ENCODE assay signal across 1 cellular context in the genomic region with DNA sequence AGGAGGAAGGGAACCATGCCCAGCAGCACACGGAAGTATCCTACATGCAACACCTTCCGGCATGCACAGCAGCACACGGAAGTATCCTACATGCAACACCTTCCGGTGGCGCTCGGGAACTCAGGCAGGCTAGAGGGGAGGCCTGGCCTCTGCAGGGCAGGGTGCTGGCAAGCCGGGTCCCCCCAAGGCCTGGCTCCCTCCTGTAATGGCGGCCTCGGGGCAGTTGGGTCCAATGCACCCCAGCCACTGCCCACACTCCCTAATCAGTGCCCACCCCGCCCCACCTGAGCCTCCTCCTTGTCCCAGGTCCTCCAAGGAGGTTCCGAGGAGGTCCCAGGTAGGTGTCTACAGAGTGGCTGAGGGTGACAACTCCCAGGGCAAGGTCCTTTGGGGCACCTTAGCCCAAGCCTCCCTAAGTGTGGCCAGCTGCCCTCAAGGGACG.
TF ChIP-seq lines count a peak whose summit lies in the region.

No MANE protein-coding gene starts in this region.

TF ChIP-seq in HepG2, 621 proteins besides CTCF, POLR2A, EP300 and RAD21:
- TF ChIP-seq, protein P1, sequence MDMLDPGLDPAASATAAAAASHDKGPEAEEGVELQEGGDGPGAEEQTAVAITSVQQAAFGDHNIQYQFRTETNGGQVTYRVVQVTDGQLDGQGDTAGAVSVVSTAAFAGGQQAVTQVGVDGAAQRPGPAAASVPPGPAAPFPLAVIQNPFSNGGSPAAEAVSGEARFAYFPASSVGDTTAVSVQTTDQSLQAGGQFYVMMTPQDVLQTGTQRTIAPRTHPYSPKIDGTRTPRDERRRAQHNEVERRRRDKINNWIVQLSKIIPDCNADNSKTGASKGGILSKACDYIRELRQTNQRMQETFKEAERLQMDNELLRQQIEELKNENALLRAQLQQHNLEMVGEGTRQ (IDR thresholded peaks at IDR 0.05; ENCODE audit: low read depth, low read length) = no peak
- TF ChIP-seq, protein P1 (CRISPR knock-in tag; IDR thresholded peaks at IDR 0.05; ENCODE audit: borderline replicate concordance) = no peak
- no peak for TF ChIP-seq CC2D1A (CRISPR knock-in tag; IDR thresholded peaks at IDR 0.05)
- TF ChIP-seq SOX6 (IDR thresholded peaks at IDR 0.05) = no peak
- TF ChIP-seq SOX6 (CRISPR knock-in tag; IDR thresholded peaks at IDR 0.05) = no peak
- no peak for TF ChIP-seq ZNF468 (CRISPR knock-in tag; IDR thresholded peaks at IDR 0.05)
- TF ChIP-seq, protein P2, sequence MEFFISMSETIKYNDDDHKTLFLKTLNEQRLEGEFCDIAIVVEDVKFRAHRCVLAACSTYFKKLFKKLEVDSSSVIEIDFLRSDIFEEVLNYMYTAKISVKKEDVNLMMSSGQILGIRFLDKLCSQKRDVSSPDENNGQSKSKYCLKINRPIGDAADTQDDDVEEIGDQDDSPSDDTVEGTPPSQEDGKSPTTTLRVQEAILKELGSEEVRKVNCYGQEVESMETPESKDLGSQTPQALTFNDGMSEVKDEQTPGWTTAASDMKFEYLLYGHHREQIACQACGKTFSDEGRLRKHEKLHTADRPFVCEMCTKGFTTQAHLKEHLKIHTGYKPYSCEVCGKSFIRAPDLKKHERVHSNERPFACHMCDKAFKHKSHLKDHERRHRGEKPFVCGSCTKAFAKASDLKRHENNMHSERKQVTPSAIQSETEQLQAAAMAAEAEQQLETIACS (CRISPR knock-in tag; IDR thresholded peaks at IDR 0.05) = no peak
- no peak for TF ChIP-seq ELF3 (CRISPR knock-in tag; IDR thresholded peaks at IDR 0.05)
- TF ChIP-seq SP2 (CRISPR knock-in tag; IDR thresholded peaks at IDR 0.05) = no peak
- TF ChIP-seq, protein P3, sequence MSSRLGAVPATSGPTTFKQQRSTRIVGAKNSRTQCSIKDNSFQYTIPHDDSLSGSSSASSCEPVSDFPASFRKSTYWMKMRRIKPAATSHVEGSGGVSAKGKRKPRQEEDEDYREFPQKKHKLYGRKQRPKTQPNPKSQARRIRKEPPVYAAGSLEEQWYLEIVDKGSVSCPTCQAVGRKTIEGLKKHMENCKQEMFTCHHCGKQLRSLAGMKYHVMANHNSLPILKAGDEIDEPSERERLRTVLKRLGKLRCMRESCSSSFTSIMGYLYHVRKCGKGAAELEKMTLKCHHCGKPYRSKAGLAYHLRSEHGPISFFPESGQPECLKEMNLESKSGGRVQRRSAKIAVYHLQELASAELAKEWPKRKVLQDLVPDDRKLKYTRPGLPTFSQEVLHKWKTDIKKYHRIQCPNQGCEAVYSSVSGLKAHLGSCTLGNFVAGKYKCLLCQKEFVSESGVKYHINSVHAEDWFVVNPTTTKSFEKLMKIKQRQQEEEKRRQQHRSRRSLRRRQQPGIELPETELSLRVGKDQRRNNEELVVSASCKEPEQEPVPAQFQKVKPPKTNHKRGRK (CRISPR knock-in tag; IDR thresholded peaks at IDR 0.05) = no peak
- no peak for TF ChIP-seq PCBP1 (IDR thresholded peaks at IDR 0.05; ENCODE audit: borderline replicate concordance, low read depth, low read length)
- no peak for TF ChIP-seq PHF8 (CRISPR knock-in tag; IDR thresholded peaks at IDR 0.05)
- TF ChIP-seq PRMT3 (CRISPR knock-in tag; IDR thresholded peaks at IDR 0.05; ENCODE audit: borderline replicate concordance, low read depth) = no peak
- TF ChIP-seq, protein P4, sequence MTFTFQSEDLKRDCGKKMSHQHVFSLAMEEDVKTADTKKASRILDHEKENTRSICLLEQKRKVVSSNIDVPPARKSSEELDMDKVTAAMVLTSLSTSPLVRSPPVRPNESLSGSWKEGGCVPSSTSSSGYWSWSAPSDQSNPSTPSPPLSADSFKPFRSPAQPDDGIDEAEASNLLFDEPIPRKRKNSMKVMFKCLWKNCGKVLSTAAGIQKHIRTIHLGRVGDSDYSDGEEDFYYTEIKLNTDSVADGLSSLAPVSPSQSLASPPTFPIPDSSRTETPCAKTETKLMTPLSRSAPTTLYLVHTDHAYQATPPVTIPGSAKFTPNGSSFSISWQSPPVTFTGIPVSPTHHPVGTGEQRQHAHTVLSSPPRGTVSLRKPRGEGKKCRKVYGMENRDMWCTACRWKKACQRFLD (CRISPR knock-in tag; IDR thresholded peaks at IDR 0.05; ENCODE audit: borderline replicate concordance) = no peak
- no peak for TF ChIP-seq ZNF335 (CRISPR knock-in tag; IDR thresholded peaks at IDR 0.05)
